Comparison of ENCODE assay signal across 11 cellular contexts in the genomic region with DNA sequence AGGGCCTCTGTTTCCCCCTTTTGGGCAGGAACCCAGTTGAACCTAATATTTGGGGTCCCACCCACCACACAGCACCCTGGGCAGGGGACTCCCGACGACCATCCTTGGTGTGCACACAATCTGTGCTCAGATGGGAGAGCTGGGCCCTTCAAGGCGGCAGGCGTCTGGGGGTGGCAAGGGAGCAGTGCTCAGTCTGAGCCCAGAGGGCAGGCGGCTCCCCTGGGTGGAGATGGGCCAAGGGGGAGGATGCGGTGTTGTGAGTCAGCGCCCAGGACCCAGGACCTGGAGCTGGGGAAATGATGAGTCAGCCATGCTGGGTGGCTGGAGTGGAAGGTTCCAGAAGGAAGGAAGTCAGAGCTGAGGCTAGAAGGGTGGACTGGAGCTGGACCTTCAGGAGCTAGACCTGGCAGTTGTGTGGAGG. TPM values are rescaled to one million over a fixed set of nuclear protein-coding genes. Genes with fewer than 3 reads are reported as not detected.
DNase-seq lines count a peak whose midpoint lies in the region; ATAC-seq, FAIRE-seq and TF ChIP-seq lines count a peak whose summit lies in the region.
"Had no signal": no experiment of that assay in that cellular context is flagged by ENCODE, and none has a peak within 500 bp of the region (broad histone marks: within the 10 kb centered on the region; RNA-seq: fewer than 3 reads in every experiment).

No MANE protein-coding gene starts in this region.

- H3K79me2 ChIP-seq in SK-N-SH (ENCODE audit: insufficient read depth), result no peaks in the 10 kb centered on the region
- no peaks in the 10 kb centered on the region for H3K79me2 ChIP-seq in smooth muscle cell (ENCODE audit: low read depth)

- no peaks in the 10 kb centered on the region for H3F3A ChIP-seq in SK-N-SH (replicated peaks; ENCODE audit: insufficient read depth)
- no peaks in the 10 kb centered on the region for H3F3A ChIP-seq in smooth muscle cell (ENCODE audit: low read depth)

- TF ChIP-seq EP300 in SK-N-SH (IDR thresholded peaks at IDR 0.05; ENCODE audit: borderline replicate concordance in 1 of 2, low read depth in 1 of 2, low read length in 1 of 2), result no peak

- no peak overlapping the region for H3K4me2 ChIP-seq in SK-N-SH
- H3K4me2 ChIP-seq in smooth muscle cell, result no peak overlapping the region

- no peak overlapping the region for H3K27ac ChIP-seq in SK-N-SH (ENCODE audit: low read depth in 2 of 2, low read length in 1 of 2)
- no peak overlapping the region for H3K27ac ChIP-seq in spleen
- no peak overlapping the region for H3K27ac ChIP-seq in smooth muscle cell (ENCODE audit: low read depth)
- no peak overlapping the region for H3K27ac ChIP-seq in caudate nucleus (ENCODE audit: low read depth, low read length)

- TF ChIP-seq POLR2A in spleen (IDR thresholded peaks at IDR 0.05), result no peak

- H3K4me3 ChIP-seq in SK-N-SH (ENCODE audit: low read depth in 2 of 2, low read length in 1 of 2) (no peak overlapping the region), fibroblast of mammary gland (ENCODE audit: control insufficient read depth, low read depth, low read length) (no peak overlapping the region), spleen (no peak overlapping the region), smooth muscle cell (no peak overlapping the region)

- no peaks in the 10 kb centered on the region for H3K9me2 ChIP-seq in SK-N-SH

- H3K36me3 ChIP-seq in SK-N-SH (replicated peaks in 1 of 2; ENCODE audit: control insufficient read depth in 1 of 2, insufficient read depth in 2 of 2, low read length in 1 of 2), result no peaks in the 10 kb centered on the region
- H3K36me3 ChIP-seq in spleen, result no peaks in the 10 kb centered on the region
- H3K36me3 ChIP-seq in smooth muscle cell (ENCODE audit: low read depth), result no peaks in the 10 kb centered on the region

- H3K9me3 ChIP-seq in SK-N-SH (no peaks in the 10 kb centered on the region), spleen (no peaks in the 10 kb centered on the region), smooth muscle cell (replicated peaks; ENCODE audit: low read depth) (no peaks in the 10 kb centered on the region)

- 67% methylated on average over 6 of the region's 7 CpGs for WGBS in SK-N-SH (ENCODE audit: low lambda C conversion rate)
- 87 to 95% (median 93%) methylated on average over 7 of the region's 7 CpGs for WGBS in spleen, 5 donors
- 89% methylated on average over 7 of the region's 7 CpGs for WGBS in smooth muscle cell (ENCODE audit: low lambda C conversion rate)

- no peaks in the 10 kb centered on the region for H3K27me3 ChIP-seq in SK-N-SH (ENCODE audit: insufficient read depth)
- H3K27me3 ChIP-seq in spleen (replicated peaks in 1 of 7), result no peaks in the 10 kb centered on the region
- H3K27me3 ChIP-seq in smooth muscle cell (ENCODE audit: low read depth), result no peaks in the 10 kb centered on the region

- DNase-seq in SK-N-SH (no peak), RCC 7860 (ENCODE audit: low spot score) (peak; percentile 60), fibroblast of mammary gland (ENCODE audit: low read depth) (peak; percentile 79), spleen (peak; percentile 68), smooth muscle cell (lab: John Stamatoyannopoulos, UW; ENCODE audit: unreplicated experiment) (no peak), caudate nucleus (lab: John Stamatoyannopoulos, UW) (no peak)
- DNase-seq in activated naive CD4-positive, alpha-beta T cell treated with Interleukin-2 at 50 U/mL for 16 hours, result no peak
- DNase-seq: activated CD4-positive, alpha-beta T cell treated with anti-CD3 and anti-CD28 coated beads, Interleukin-2, amount 50 U/mL, for 4 hours; activated gamma-delta T cell had no signal

- ATAC-seq in SK-N-SH treated with all-trans-retinoic acid at 6 μM for 48 hours, result no peak

- H4K20me1 ChIP-seq in SK-N-SH (ENCODE audit: insufficient read depth) (no peaks in the 10 kb centered on the region), smooth muscle cell (ENCODE audit: low read depth) (no peaks in the 10 kb centered on the region)

- H2AFZ ChIP-seq in SK-N-SH (ENCODE audit: low read depth) (no peak overlapping the region), smooth muscle cell (ENCODE audit: low read depth) (no peak overlapping the region)

- POLR2A ChIA-PET in SK-N-SH (lab: Yijun Ruan, JAX), result no interaction called here

- no peak for TF ChIP-seq CTCF in SK-N-SH (IDR thresholded peaks at IDR 0.05)
- TF ChIP-seq CTCF in fibroblast of mammary gland (conservative IDR thresholded peaks at IDR 0.05; ENCODE audit: control insufficient read depth, insufficient read depth, low read depth, low read length), result no peak
- no peak for TF ChIP-seq CTCF in spleen (IDR thresholded peaks at IDR 0.05 in 8 of 11, conservative IDR thresholded peaks at IDR 0.05 in 3 of 11)
- TF ChIP-seq CTCF in smooth muscle cell (IDR thresholded peaks at IDR 0.05; ENCODE audit: borderline replicate concordance, insufficient read depth, poor library complexity, severe bottlenecking), result no peak

- no peak for TF ChIP-seq RAD21 in SK-N-SH (IDR thresholded peaks at IDR 0.05; ENCODE audit: low read length)

- no peak overlapping the region for H3K9ac ChIP-seq in SK-N-SH
- no peak overlapping the region for H3K9ac ChIP-seq in smooth muscle cell (ENCODE audit: low read depth)

- CTCF ChIA-PET in SK-N-SH (lab: Yijun Ruan, JAX), result interaction anchor here (0.8 to 1.5 kb wide), 3 partner anchors 18 to 47 kb away, joined by 3 to 4 read pairs (median 3); no protein-coding TSS in a partner anchor

- intact Hi-C loops in spleen (cut with DNase I; ENCODE audit: low total_unique reads), result no loop called here

- FAIRE-seq in RCC 7860 (lab: Jason Lieb, UNC), result peak; percentile 45
- FAIRE-seq: A204.1 had no signal

- no peaks in the 10 kb centered on the region for H3K4me1 ChIP-seq in SK-N-SH (ENCODE audit: control insufficient read depth in 1 of 2, insufficient read depth in 2 of 2, low read depth in 1 of 2, low read length in 1 of 2)
- H3K4me1 ChIP-seq in spleen, result no peaks in the 10 kb centered on the region
- no peaks in the 10 kb centered on the region for H3K4me1 ChIP-seq in smooth muscle cell (ENCODE audit: low read depth)

TF ChIP-seq in SK-N-SH, 30 proteins besides CTCF, POLR2A, EP300 and RAD21:
- TF ChIP-seq FOXM1 (IDR thresholded peaks at IDR 0.05; ENCODE audit: low read depth), result no peak
- TF ChIP-seq FOSL2 (IDR thresholded peaks at IDR 0.05; ENCODE audit: borderline replicate concordance, low read depth), result peak; percentile 31; the same call in 1 of the 2 replicates

TF ChIP-seq in SK-N-SH treated with all-trans-retinoic acid at 6 μM for 48 hours, 23 proteins besides CTCF, POLR2A, EP300 and RAD21 (continues in another document):
- TF ChIP-seq ZC3H10 (CRISPR knock-in tag; IDR thresholded peaks at IDR 0.05) (no peak), TOX (CRISPR knock-in tag; IDR thresholded peaks at IDR 0.05; ENCODE audit: borderline replicate concordance) (no peak), RARB (CRISPR knock-in tag; IDR thresholded peaks at IDR 0.05) (no peak), SNAI2 (CRISPR knock-in tag; IDR thresholded peaks at IDR 0.05) (no peak), PPARA (CRISPR knock-in tag; IDR thresholded peaks at IDR 0.05; ENCODE audit: borderline replicate concordance) (no peak), ZNF8 (CRISPR knock-in tag; IDR thresholded peaks at IDR 0.05) (no peak), ESRRG (CRISPR knock-in tag; IDR thresholded peaks at IDR 0.05) (no peak)
- TF ChIP-seq, protein P1, sequence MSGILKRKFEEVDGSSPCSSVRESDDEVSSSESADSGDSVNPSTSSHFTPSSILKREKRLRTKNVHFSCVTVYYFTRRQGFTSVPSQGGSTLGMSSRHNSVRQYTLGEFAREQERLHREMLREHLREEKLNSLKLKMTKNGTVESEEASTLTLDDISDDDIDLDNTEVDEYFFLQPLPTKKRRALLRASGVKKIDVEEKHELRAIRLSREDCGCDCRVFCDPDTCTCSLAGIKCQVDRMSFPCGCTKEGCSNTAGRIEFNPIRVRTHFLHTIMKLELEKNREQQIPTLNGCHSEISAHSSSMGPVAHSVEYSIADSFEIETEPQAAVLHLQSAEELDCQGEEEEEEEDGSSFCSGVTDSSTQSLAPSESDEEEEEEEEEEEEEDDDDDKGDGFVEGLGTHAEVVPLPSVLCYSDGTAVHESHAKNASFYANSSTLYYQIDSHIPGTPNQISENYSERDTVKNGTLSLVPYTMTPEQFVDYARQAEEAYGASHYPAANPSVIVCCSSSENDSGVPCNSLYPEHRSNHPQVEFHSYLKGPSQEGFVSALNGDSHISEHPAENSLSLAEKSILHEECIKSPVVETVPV (CRISPR knock-in tag; IDR thresholded peaks at IDR 0.05), result no peak
- TF ChIP-seq, protein P2, sequence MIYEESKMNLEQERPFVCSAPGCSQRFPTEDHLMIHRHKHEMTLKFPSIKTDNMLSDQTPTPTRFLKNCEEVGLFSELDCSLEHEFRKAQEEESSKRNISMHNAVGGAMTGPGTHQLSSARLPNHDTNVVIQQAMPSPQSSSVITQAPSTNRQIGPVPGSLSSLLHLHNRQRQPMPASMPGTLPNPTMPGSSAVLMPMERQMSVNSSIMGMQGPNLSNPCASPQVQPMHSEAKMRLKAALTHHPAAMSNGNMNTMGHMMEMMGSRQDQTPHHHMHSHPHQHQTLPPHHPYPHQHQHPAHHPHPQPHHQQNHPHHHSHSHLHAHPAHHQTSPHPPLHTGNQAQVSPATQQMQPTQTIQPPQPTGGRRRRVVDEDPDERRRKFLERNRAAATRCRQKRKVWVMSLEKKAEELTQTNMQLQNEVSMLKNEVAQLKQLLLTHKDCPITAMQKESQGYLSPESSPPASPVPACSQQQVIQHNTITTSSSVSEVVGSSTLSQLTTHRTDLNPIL (CRISPR knock-in tag; IDR thresholded peaks at IDR 0.05; ENCODE audit: low read depth), result no peak

RNA-seq across cellular contexts. Expression of a gene that starts 3.8 kb away (rescaled TPM):
- 0.38 and 0.49 TPM in 2 replicates for polyA plus RNA-seq in SK-N-SH (2012; rRNA removed)
- polyA plus RNA-seq in SK-N-SH (2012; cell fraction: cytosol; rRNA removed), result 0.10 and 0.16 TPM in 2 replicates
- 5.8 and 7.1 TPM in 2 replicates for polyA plus RNA-seq in SK-N-SH (2012; cell fraction: nucleus; rRNA removed)
- total RNA-seq in spleen, result 1 to 10 TPM in 6 of 7 donors, under 1 TPM in 1; 0.50 to 4.9 (median 2.7) TPM
- polyA plus RNA-seq in spleen, result under 1 TPM; 0.21 to 0.74 (median 0.52) TPM
- 2.8 and 4.2 TPM in 2 replicates for total RNA-seq in smooth muscle cell
- polyA plus RNA-seq in smooth muscle cell, result 0.70 and 2.6 TPM in 2 replicates

RNA-seq across cellular contexts. Expression of a gene that starts 19.1 kb away (rescaled TPM):
- 0.97 and 1.6 TPM in 2 replicates for polyA plus RNA-seq in SK-N-SH (2012; rRNA removed)
- polyA plus RNA-seq in SK-N-SH (2012; cell fraction: cytosol; rRNA removed), result 0.55 and 0.98 TPM in 2 replicates
- 2.3 and 2.5 TPM in 2 replicates for polyA plus RNA-seq in SK-N-SH (2012; cell fraction: nucleus; rRNA removed)
- 1 to 10 TPM; 2.6 to 5.2 (median 4.2) TPM for total RNA-seq in spleen
- 1 to 10 TPM in 1 of 3 donors, under 1 TPM in 2; 0.59 to 1.8 (median 0.85) TPM for polyA plus RNA-seq in spleen
- total RNA-seq in smooth muscle cell, result 1.1 and 2.0 TPM in 2 replicates
- polyA plus RNA-seq in smooth muscle cell, result 7.6 TPM in 2 replicates

Comparison
In these comparisons a context has a peak if more than half of its experiments do, and no peak if none do; other contexts are left out.
1. DNase-seq: peak in RCC 7860 (single experiment), fibroblast of mammary gland (single experiment) and spleen (single experiment); none in SK-N-SH (single experiment), activated naive CD4-positive, alpha-beta T cell treated with Interleukin-2 at 50 U/mL for 16 hours (single experiment), smooth muscle cell (single experiment) and caudate nucleus (0 of 61).